18 cellular contexts compared by ENCODE assay signal in the genomic region with DNA sequence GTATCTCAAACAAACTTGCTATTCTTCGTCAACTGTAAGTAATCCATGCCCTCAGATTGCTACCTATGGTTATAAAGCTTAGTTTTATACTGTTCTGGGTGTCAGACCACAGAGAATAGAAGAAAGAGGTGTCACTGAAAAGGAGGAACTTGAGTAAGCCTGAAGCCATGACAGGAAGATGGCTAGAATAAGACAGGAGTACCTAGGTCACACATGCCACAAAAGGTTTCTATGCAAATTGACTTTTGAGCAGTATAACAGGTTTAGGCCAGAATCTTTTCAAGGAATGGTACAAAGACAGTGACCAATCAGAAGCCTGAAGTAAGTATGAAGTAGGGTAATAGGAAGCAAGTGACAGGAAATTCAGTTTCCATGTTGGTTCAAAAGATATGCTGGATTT. TPM values are rescaled to one million over a fixed set of nuclear protein-coding genes. Genes with fewer than 3 reads are reported as not detected.
DNase-seq lines count a peak whose midpoint lies in the region; ATAC-seq, FAIRE-seq and TF ChIP-seq lines count a peak whose summit lies in the region.
"Had no signal": no experiment of that assay in that cellular context is flagged by ENCODE, and none has a peak within 500 bp of the region (broad histone marks: within the 10 kb centered on the region; RNA-seq: fewer than 3 reads in every experiment).

No MANE protein-coding gene starts in this region.

- no peak for DNase-seq in activated CD4-positive, alpha-beta T cell treated with anti-CD3 and anti-CD28 coated beads for 36 hours
- no peak for DNase-seq in activated CD4-positive, alpha-beta T cell treated with anti-CD3 and anti-CD28 coated beads, Interleukin-2, amount 10 ng/mL, durations not matched to agents 24 days and 14 days
- DNase-seq in natural killer cell (no peak), HTR-8/SVneo (ENCODE audit: insufficient read length, low spot score) (no peak)
- no peak for DNase-seq in activated effector memory CD4-positive, alpha-beta T cell treated with anti-CD3 and anti-CD28 coated beads, Interleukin-2, amount 50 U/mL, for 16 hours
- DNase-seq: adrenal gland; CD8-positive, alpha-beta memory T cell; cerebellar nuclear complex; gastrocnemius medialis; NCI-H1417; NCI-H510A; pancreas; Peyer's patch had no signal

- H3K36me3 Mint-ChIP-seq in activated CD4-positive, alpha-beta T cell treated with anti-CD3 and anti-CD28 coated beads for 36 hours (ENCODE audit: low read depth): peaks cover 45% of the 10 kb centered on the region
- peaks cover 54% of the 10 kb centered on the region for H3K36me3 Mint-ChIP-seq in activated CD4-positive, alpha-beta T cell treated with anti-CD3 and anti-CD28 coated beads, Interleukin-2, amount 10 ng/mL, durations not matched to agents 24 days and 14 days (ENCODE audit: low read depth)
- peaks cover 20% of the 10 kb centered on the region for H3K36me3 Mint-ChIP-seq in natural killer cell

- CTCF ChIA-PET in activated CD4-positive, alpha-beta T cell treated with anti-CD3 and anti-CD28 coated beads for 36 hours (lab: Charles Lee): interaction anchor here (0.6 to 1.2 kb wide), 4 partner anchors 16 to 717 kb away, joined by 3 to 4 read pairs (median 3); no protein-coding TSS in a partner anchor

- ATAC-seq in activated CD4-positive, alpha-beta T cell treated with anti-CD3 and anti-CD28 coated beads for 36 hours: peak; percentile 42
- ATAC-seq in GM21367 (IDR thresholded peaks at IDR 0.05; ENCODE audit: unreplicated experiment) (peak; percentile 72), HG03175 (IDR thresholded peaks at IDR 0.05; ENCODE audit: unreplicated experiment) (peak; percentile 75), natural killer cell (no peak), HG02678 (IDR thresholded peaks at IDR 0.05; ENCODE audit: unreplicated experiment) (no peak)
- ATAC-seq: gastrocnemius medialis, pancreas had no signal

- H3K4me1 Mint-ChIP-seq in activated CD4-positive, alpha-beta T cell treated with anti-CD3 and anti-CD28 coated beads for 36 hours: peaks cover 2% of the 10 kb centered on the region
- H3K4me1 Mint-ChIP-seq in activated CD4-positive, alpha-beta T cell treated with anti-CD3 and anti-CD28 coated beads, Interleukin-2, amount 10 ng/mL, durations not matched to agents 24 days and 14 days: peaks cover 7% of the 10 kb centered on the region
- peaks cover 10 to 12% of the 10 kb centered on the region in 2 donors for H3K4me1 Mint-ChIP-seq in natural killer cell

- no peak overlapping the region for H3K4me3 Mint-ChIP-seq in activated CD4-positive, alpha-beta T cell treated with anti-CD3 and anti-CD28 coated beads for 36 hours
- no peak overlapping the region for H3K4me3 Mint-ChIP-seq in activated CD4-positive, alpha-beta T cell treated with anti-CD3 and anti-CD28 coated beads, Interleukin-2, amount 10 ng/mL, durations not matched to agents 24 days and 14 days
- H3K4me3 Mint-ChIP-seq in natural killer cell: no peak overlapping the region
- H3K4me3 Mint-ChIP-seq: CD8-positive, alpha-beta memory T cell; IgD-negative memory B cell had no signal

- no peaks in the 10 kb centered on the region for H3K27me3 Mint-ChIP-seq in activated CD4-positive, alpha-beta T cell treated with anti-CD3 and anti-CD28 coated beads for 36 hours
- no peaks in the 10 kb centered on the region for H3K27me3 Mint-ChIP-seq in activated CD4-positive, alpha-beta T cell treated with anti-CD3 and anti-CD28 coated beads, Interleukin-2, amount 10 ng/mL, durations not matched to agents 24 days and 14 days
- no peaks in the 10 kb centered on the region for H3K27me3 Mint-ChIP-seq in natural killer cell (ENCODE audit: low read depth in 2 of 2)
- H3K27me3 Mint-ChIP-seq: CD8-positive, alpha-beta memory T cell; IgD-negative memory B cell had no signal

- no peaks in the 10 kb centered on the region for H3K9me3 Mint-ChIP-seq in activated CD4-positive, alpha-beta T cell treated with anti-CD3 and anti-CD28 coated beads for 36 hours (ENCODE audit: low read depth)
- no peaks in the 10 kb centered on the region for H3K9me3 Mint-ChIP-seq in activated CD4-positive, alpha-beta T cell treated with anti-CD3 and anti-CD28 coated beads, Interleukin-2, amount 10 ng/mL, durations not matched to agents 24 days and 14 days
- H3K9me3 Mint-ChIP-seq in natural killer cell: no peaks in the 10 kb centered on the region
- H3K9me3 Mint-ChIP-seq: IgD-negative memory B cell had no signal

- intact Hi-C loops in activated CD4-positive, alpha-beta T cell treated with anti-CD3 and anti-CD28 coated beads for 36 hours (cut with DNase I, micrococcal nuclease): no loop called here
- intact Hi-C loops in activated CD4-positive, alpha-beta T cell treated with anti-CD3 and anti-CD28 coated beads, Interleukin-2, amount 10 ng/mL, durations not matched to agents 24 days and 14 days (cut with micrococcal nuclease): no loop called here
- intact Hi-C loops in natural killer cell (cut with micrococcal nuclease): no loop called here

- no peak for FAIRE-seq in HTR-8/SVneo (lab: Jason Lieb, UNC)
- FAIRE-seq: A204.1, pancreas had no signal

- no peak for TF ChIP-seq CTCF in natural killer cell (IDR thresholded peaks at IDR 0.05)

- POLR2A ChIA-PET in activated CD4-positive, alpha-beta T cell treated with anti-CD3 and anti-CD28 coated beads for 36 hours (lab: Charles Lee): no interaction called here

- no peak overlapping the region for H3K27ac Mint-ChIP-seq in activated CD4-positive, alpha-beta T cell treated with anti-CD3 and anti-CD28 coated beads for 36 hours
- H3K27ac Mint-ChIP-seq in activated CD4-positive, alpha-beta T cell treated with anti-CD3 and anti-CD28 coated beads, Interleukin-2, amount 10 ng/mL, durations not matched to agents 24 days and 14 days: no peak overlapping the region
- peak overlapping the region; percentile 4 to 23 for H3K27ac Mint-ChIP-seq in natural killer cell
- H3K27ac Mint-ChIP-seq: IgD-negative memory B cell had no signal

RNA-seq across cellular contexts. Expression of a gene that starts 23.5 kb away (rescaled TPM):
- total RNA-seq in activated CD4-positive, alpha-beta T cell treated with anti-CD3 and anti-CD28 coated beads for 36 hours: 10 to 100 TPM; 34.7 to 36.3 TPM
- total RNA-seq in activated CD4-positive, alpha-beta T cell treated with anti-CD3 and anti-CD28 coated beads, Interleukin-2, amount 10 ng/mL, durations not matched to agents 24 days and 14 days: 28.4 and 32.0 TPM in 2 replicates
- total RNA-seq in natural killer cell: 100 to 1,000 TPM in 1 of 3 donors, 10 to 100 TPM in 2; 85.9 to 106 (median 91.9) TPM

Comparison
In these comparisons a context has a peak if more than half of its experiments do, and no peak if none do; other contexts are left out.
1. ATAC-seq: peak in activated CD4-positive, alpha-beta T cell treated with anti-CD3 and anti-CD28 coated beads for 36 hours (single experiment), GM21367 (single experiment) and HG03175 (single experiment); none in natural killer cell (0 of 3) and HG02678 (single experiment).
2. H3K27ac Mint-ChIP-seq: peak in natural killer cell (2 of 2); none in activated CD4-positive, alpha-beta T cell treated with anti-CD3 and anti-CD28 coated beads for 36 hours (single experiment) and activated CD4-positive, alpha-beta T cell treated with anti-CD3 and anti-CD28 coated beads, Interleukin-2, amount 10 ng/mL, durations not matched to agents 24 days and 14 days (single experiment).